ENCODE assay signal across 1 cellular context in the genomic region with DNA sequence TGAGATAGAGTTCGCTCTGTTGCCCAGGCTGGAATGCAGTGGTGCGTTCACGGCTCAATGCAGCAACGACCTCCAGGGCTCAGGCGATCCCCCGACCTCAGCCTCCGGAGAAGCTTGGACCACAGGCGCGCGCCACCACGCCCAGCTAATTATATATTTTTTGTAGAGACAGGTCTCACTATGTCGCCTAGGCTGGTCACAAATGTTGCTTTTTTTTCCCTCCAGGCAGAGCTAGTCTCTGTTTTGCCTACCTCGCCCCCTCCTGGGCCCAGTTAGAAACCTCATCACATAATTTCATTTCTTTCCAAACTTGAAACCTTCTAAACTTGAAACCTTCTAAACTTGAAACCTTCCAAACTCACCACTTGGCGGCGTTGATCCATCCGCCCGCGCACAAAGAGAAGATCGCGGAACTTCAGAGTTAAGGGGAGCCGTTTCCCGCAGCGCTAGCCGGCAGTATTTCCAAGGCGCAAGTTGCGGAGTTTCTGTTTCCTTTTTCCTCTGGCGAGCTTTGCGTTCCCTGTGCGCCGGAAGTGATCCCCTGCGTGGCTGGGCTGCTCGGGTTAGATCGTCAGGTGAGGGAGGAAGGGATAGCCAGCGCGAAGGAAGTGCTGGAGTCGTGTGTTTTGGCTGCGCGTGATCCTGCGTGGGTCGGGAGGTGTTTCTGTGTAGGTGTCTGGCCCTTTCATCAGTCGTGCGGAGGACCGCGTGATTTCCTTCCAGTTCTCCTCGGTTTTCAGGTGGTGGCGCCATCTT.
A peak's percentile ranks its signal among the peaks of the same experiment; 100 is the strongest.
TF ChIP-seq lines count a peak whose summit lies in the region.

TSS of gene SSBP1 (plus strand) at position 523 of the 756 bp plus-strand sequence. CDS start 809 bp downstream, outside the sequence.

TF ChIP-seq in HEK293, 187 proteins besides CTCF, POLR2A, EP300 and RAD21 (continued from another document and continues in another):
- TF ChIP-seq ZNF169 (tag by site-specific recombination; IDR thresholded peaks at IDR 0.05) (no peak), ZNF645 (tag by site-specific recombination; IDR thresholded peaks at IDR 0.05) (no peak), RBAK (tag by site-specific recombination; IDR thresholded peaks at IDR 0.05) (no peak), ZNF629 (tag by site-specific recombination; IDR thresholded peaks at IDR 0.05) (peak; percentile 91), ZNF585B (tag by site-specific recombination; IDR thresholded peaks at IDR 0.05) (no peak), ZNF664 (tag by site-specific recombination; IDR thresholded peaks at IDR 0.05) (peak; percentile 81), ZNF112 (tag by site-specific recombination; IDR thresholded peaks at IDR 0.05) (no peak), ZNF548 (tag by site-specific recombination; IDR thresholded peaks at IDR 0.05) (peak; percentile 57), ZSCAN23 (tag by site-specific recombination; IDR thresholded peaks at IDR 0.05) (peak; percentile 58; the same call in 1 of the 2 replicates), ZNF76 (tag by site-specific recombination; IDR thresholded peaks at IDR 0.05; ENCODE audit: borderline replicate concordance, low read depth) (peak; percentile 89), ZNF140 (tag by site-specific recombination; IDR thresholded peaks at IDR 0.05) (no peak), ZNF19 (tag by site-specific recombination; IDR thresholded peaks at IDR 0.05; ENCODE audit: low read depth) (no peak), ZNF362 (tag by site-specific recombination; IDR thresholded peaks at IDR 0.05) (peak; percentile 97), ZNF658 (tag by site-specific recombination; IDR thresholded peaks at IDR 0.05) (no peak), ZNF175 (tag by site-specific recombination; IDR thresholded peaks at IDR 0.05) (no peak), SETDB1 (IDR thresholded peaks at IDR 0.05; ENCODE audit: insufficient read length, low read length) (no peak), ZIC2 (tag by site-specific recombination; IDR thresholded peaks at IDR 0.05) (peak; percentile 51; the same call in 1 of the 2 replicates), ZFP69B (tag by site-specific recombination; IDR thresholded peaks at IDR 0.05) (peak; percentile 86), ZNF701 (tag by site-specific recombination; IDR thresholded peaks at IDR 0.05) (no peak), ZNF274 (IDR thresholded peaks at IDR 0.05; ENCODE audit: low read length) (no peak), ZNF274 (tag by site-specific recombination; IDR thresholded peaks at IDR 0.05; ENCODE audit: borderline replicate concordance) (no peak), ZNF335 (tag by site-specific recombination; conservative IDR thresholded peaks at IDR 0.05) (peak; percentile 92), GLIS1 (tag by site-specific recombination; IDR thresholded peaks at IDR 0.05) (peak; percentile 48), FEZF1 (tag by site-specific recombination; IDR thresholded peaks at IDR 0.05) (no peak), ZNF580 (tag by site-specific recombination; IDR thresholded peaks at IDR 0.05) (peak; percentile 95), GLI4 (tag by site-specific recombination; IDR thresholded peaks at IDR 0.05) (peak; percentile 89), ZNF211 (tag by site-specific recombination; IDR thresholded peaks at IDR 0.05; ENCODE audit: low read depth) (no peak), ZNF311 (tag by site-specific recombination; IDR thresholded peaks at IDR 0.05; ENCODE audit: borderline replicate concordance) (no peak), MYNN (tag by site-specific recombination; IDR thresholded peaks at IDR 0.05; ENCODE audit: borderline replicate concordance) (0 out of 2 replicates have a peak, but pooled peaks have one; percentile 30), ZNF10 (tag by site-specific recombination; IDR thresholded peaks at IDR 0.05) (peak; percentile 98), PRDM1 (tag by site-specific recombination; IDR thresholded peaks at IDR 0.05) (0 out of 2 replicates have a peak, but pooled peaks have one; percentile 8), ZNF501 (tag by site-specific recombination; IDR thresholded peaks at IDR 0.05) (peak; percentile 99), ZNF138 (tag by site-specific recombination; IDR thresholded peaks at IDR 0.05; ENCODE audit: borderline replicate concordance) (no peak), ZNF792 (tag by site-specific recombination; IDR thresholded peaks at IDR 0.05) (no peak), KLF16 (tag by site-specific recombination; IDR thresholded peaks at IDR 0.05) (peak; percentile 94), HOXC10 (CRISPR knock-in tag; IDR thresholded peaks at IDR 0.05) (no peak), YY1 (tag by site-specific recombination; IDR thresholded peaks at IDR 0.05) (peak; percentile 83), KLF1 (tag by site-specific recombination; IDR thresholded peaks at IDR 0.05) (peak; percentile 46), ZNF416 (tag by site-specific recombination; IDR thresholded peaks at IDR 0.05) (no peak), ZNF473 (tag by site-specific recombination; IDR thresholded peaks at IDR 0.05) (no peak), ZNF654 (tag by site-specific recombination; IDR thresholded peaks at IDR 0.05; ENCODE audit: low read depth) (peak; percentile 83), ZNF132 (tag by site-specific recombination; IDR thresholded peaks at IDR 0.05; ENCODE audit: borderline replicate concordance) (no peak), ZFP3 (tag by site-specific recombination; IDR thresholded peaks at IDR 0.05; ENCODE audit: low read depth) (no peak), SP3 (tag by site-specific recombination; IDR thresholded peaks at IDR 0.05) (peak; percentile 73), MZF1 (tag by site-specific recombination; IDR thresholded peaks at IDR 0.05; ENCODE audit: borderline replicate concordance) (peak; percentile 75), SCRT2 (tag by site-specific recombination; IDR thresholded peaks at IDR 0.05) (peak; percentile 65; the same call in 1 of the 2 replicates), ZNF561 (tag by site-specific recombination; IDR thresholded peaks at IDR 0.05; ENCODE audit: borderline replicate concordance) (peak; percentile 96), ZNF677 (tag by site-specific recombination; IDR thresholded peaks at IDR 0.05) (no peak), GLIS2 (tag by site-specific recombination; IDR thresholded peaks at IDR 0.05) (peak; percentile 90), ZNF221 (tag by site-specific recombination; IDR thresholded peaks at IDR 0.05; ENCODE audit: borderline replicate concordance) (0 out of 2 replicates have a peak, but pooled peaks have one; percentile 83), ZNF214 (tag by site-specific recombination; IDR thresholded peaks at IDR 0.05; ENCODE audit: borderline replicate concordance) (no peak; the same call in 1 of the 2 replicates), ZNF623 (tag by site-specific recombination; IDR thresholded peaks at IDR 0.05) (peak; percentile 31; the same call in 1 of the 2 replicates), ZNF354C (tag by site-specific recombination; IDR thresholded peaks at IDR 0.05; ENCODE audit: borderline replicate concordance, low read depth) (no peak), ZBTB1 (tag by site-specific recombination; IDR thresholded peaks at IDR 0.05) (peak; percentile 99), ZNF157 (tag by site-specific recombination; IDR thresholded peaks at IDR 0.05) (no peak), PATZ1 (tag by site-specific recombination; IDR thresholded peaks at IDR 0.05) (0 out of 2 replicates have a peak, but pooled peaks have one; percentile 26), ZNF391 (tag by site-specific recombination; IDR thresholded peaks at IDR 0.05; ENCODE audit: borderline replicate concordance, low read depth) (peak; percentile 96; the same call in 1 of the 2 replicates), ZNF433 (tag by site-specific recombination; IDR thresholded peaks at IDR 0.05; ENCODE audit: low read depth) (no peak), ZSCAN16 (tag by site-specific recombination; IDR thresholded peaks at IDR 0.05) (no peak; the same call in 1 of the 2 replicates)
- TF ChIP-seq, protein P1, sequence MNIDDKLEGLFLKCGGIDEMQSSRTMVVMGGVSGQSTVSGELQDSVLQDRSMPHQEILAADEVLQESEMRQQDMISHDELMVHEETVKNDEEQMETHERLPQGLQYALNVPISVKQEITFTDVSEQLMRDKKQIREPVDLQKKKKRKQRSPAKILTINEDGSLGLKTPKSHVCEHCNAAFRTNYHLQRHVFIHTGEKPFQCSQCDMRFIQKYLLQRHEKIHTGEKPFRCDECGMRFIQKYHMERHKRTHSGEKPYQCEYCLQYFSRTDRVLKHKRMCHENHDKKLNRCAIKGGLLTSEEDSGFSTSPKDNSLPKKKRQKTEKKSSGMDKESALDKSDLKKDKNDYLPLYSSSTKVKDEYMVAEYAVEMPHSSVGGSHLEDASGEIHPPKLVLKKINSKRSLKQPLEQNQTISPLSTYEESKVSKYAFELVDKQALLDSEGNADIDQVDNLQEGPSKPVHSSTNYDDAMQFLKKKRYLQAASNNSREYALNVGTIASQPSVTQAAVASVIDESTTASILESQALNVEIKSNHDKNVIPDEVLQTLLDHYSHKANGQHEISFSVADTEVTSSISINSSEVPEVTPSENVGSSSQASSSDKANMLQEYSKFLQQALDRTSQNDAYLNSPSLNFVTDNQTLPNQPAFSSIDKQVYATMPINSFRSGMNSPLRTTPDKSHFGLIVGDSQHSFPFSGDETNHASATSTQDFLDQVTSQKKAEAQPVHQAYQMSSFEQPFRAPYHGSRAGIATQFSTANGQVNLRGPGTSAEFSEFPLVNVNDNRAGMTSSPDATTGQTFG (tag by site-specific recombination; IDR thresholded peaks at IDR 0.05; ENCODE audit: borderline replicate concordance) = peak; percentile 27; the same call in 1 of the 2 replicates
- TF ChIP-seq, protein P2, sequence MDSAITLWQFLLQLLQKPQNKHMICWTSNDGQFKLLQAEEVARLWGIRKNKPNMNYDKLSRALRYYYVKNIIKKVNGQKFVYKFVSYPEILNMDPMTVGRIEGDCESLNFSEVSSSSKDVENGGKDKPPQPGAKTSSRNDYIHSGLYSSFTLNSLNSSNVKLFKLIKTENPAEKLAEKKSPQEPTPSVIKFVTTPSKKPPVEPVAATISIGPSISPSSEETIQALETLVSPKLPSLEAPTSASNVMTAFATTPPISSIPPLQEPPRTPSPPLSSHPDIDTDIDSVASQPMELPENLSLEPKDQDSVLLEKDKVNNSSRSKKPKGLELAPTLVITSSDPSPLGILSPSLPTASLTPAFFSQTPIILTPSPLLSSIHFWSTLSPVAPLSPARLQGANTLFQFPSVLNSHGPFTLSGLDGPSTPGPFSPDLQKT (IDR thresholded peaks at IDR 0.05; ENCODE audit: borderline replicate concordance, low read depth, low read length) = no peak
- TF ChIP-seq, protein P3, sequence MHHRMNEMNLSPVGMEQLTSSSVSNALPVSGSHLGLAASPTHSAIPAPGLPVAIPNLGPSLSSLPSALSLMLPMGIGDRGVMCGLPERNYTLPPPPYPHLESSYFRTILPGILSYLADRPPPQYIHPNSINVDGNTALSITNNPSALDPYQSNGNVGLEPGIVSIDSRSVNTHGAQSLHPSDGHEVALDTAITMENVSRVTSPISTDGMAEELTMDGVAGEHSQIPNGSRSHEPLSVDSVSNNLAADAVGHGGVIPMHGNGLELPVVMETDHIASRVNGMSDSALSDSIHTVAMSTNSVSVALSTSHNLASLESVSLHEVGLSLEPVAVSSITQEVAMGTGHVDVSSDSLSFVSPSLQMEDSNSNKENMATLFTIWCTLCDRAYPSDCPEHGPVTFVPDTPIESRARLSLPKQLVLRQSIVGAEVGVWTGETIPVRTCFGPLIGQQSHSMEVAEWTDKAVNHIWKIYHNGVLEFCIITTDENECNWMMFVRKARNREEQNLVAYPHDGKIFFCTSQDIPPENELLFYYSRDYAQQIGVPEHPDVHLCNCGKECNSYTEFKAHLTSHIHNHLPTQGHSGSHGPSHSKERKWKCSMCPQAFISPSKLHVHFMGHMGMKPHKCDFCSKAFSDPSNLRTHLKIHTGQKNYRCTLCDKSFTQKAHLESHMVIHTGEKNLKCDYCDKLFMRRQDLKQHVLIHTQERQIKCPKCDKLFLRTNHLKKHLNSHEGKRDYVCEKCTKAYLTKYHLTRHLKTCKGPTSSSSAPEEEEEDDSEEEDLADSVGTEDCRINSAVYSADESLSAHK (tag by site-specific recombination; IDR thresholded peaks at IDR 0.05) = peak; percentile 100
